ENCODE assay signal across 15 cellular contexts in genomic region chr17:77432034-77432554, GRCh38.
DNase-seq lines count a peak whose midpoint lies in the region; ATAC-seq and TF ChIP-seq lines count a peak whose summit lies in the region.
"Had no signal": no experiment of that assay in that cellular context is flagged by ENCODE, and none has a peak within 500 bp of the region (broad histone marks: within the 10 kb centered on the region; RNA-seq: fewer than 3 reads in every experiment).

No MANE protein-coding gene starts in this region.

- H3K9me3 ChIP-seq in cardiac muscle cell (ENCODE audit: low read depth) (no peaks in the 10 kb centered on the region), heart left ventricle (no peaks in the 10 kb centered on the region), heart right ventricle (no peaks in the 10 kb centered on the region)

- peaks cover 33% of the 10 kb centered on the region for H3K79me2 ChIP-seq in mesendoderm (ENCODE audit: control insufficient read depth, insufficient read depth, low read length)

- H3K18ac ChIP-seq in mesendoderm (ENCODE audit: low read length) = no peak overlapping the region

- WGBS in heart left ventricle, 4 donors = 87 to 96% (median 95%) methylated on average over 13 of the region's 13 CpGs
- no CpG with 5 or more reads among the region's 13 CpGs for WGBS in mesendoderm (ENCODE audit: extremely low coverage, insufficient coverage, low lambda C conversion rate)
- WGBS in heart right ventricle, 2 donors = 95 to 98% methylated on average over 13 of the region's 13 CpGs

- H3K79me1 ChIP-seq in mesendoderm (ENCODE audit: low read length) = peaks cover 52% of the 10 kb centered on the region

- intact Hi-C loops in heart left ventricle (cut with DNase I) = loop anchor here in 7 of 10 donors (2.0 to 5.0 kb wide), 3 partner anchors 40 to 63 kb away; no protein-coding TSS in a partner anchor
- intact Hi-C loops in heart right ventricle (cut with DNase I) = loop anchor here in 4 of 10 donors (5.0 to 10.0 kb wide), 5 partner anchors 40 to 107 kb away; no protein-coding TSS in a partner anchor

- no peak for TF ChIP-seq POLR2A in heart left ventricle (IDR thresholded peaks at IDR 0.05)

- no peak overlapping the region for H2BK15ac ChIP-seq in mesendoderm (replicated peaks; ENCODE audit: low read depth)

- H3K36me3 Mint-ChIP-seq in activated T-cell treated with anti-CD3 and anti-CD28 coated beads, Interleukin-2, amount 50 U/mL, for 72 hours (ENCODE audit: insufficient read depth in 2 of 2) = peaks cover 0 to 2% of the 10 kb centered on the region in 2 donors
- H3K36me3 Mint-ChIP-seq in type B pancreatic cell = no peaks in the 10 kb centered on the region

- peak overlapping the region; percentile 39 for H3K56ac ChIP-seq in mesendoderm (ENCODE audit: low read length)

- H2BK5ac ChIP-seq in mesendoderm (ENCODE audit: low read length) = no peak overlapping the region

- no peak overlapping the region for H3K4me2 ChIP-seq in mesendoderm (ENCODE audit: low read length)

- H3K27me3 Mint-ChIP-seq in activated T-cell treated with anti-CD3 and anti-CD28 coated beads, Interleukin-2, amount 50 U/mL, for 72 hours (ENCODE audit: low read depth) = no peaks in the 10 kb centered on the region
- no peaks in the 10 kb centered on the region for H3K27me3 Mint-ChIP-seq in type B pancreatic cell

- H3K27me3 ChIP-seq in cardiac muscle cell (no peaks in the 10 kb centered on the region), heart left ventricle (no peaks in the 10 kb centered on the region), mesendoderm (ENCODE audit: insufficient read depth, low read length, poor library complexity) (no peaks in the 10 kb centered on the region), heart right ventricle (no peaks in the 10 kb centered on the region)

- H3K9me3 Mint-ChIP-seq in activated T-cell treated with anti-CD3 and anti-CD28 coated beads, Interleukin-2, amount 50 U/mL, for 72 hours = no peaks in the 10 kb centered on the region
- H3K9me3 Mint-ChIP-seq in type B pancreatic cell = no peaks in the 10 kb centered on the region
- H3K9me3 Mint-ChIP-seq: dendritic cell treated with granulocyte-macrophage colony-stimulating factor and Interleukin-4, amounts not matched to agents 40 ng/mL and 50 ng/mL, for 4 days had no signal

- H3K23ac ChIP-seq in mesendoderm (ENCODE audit: low read length) = no peak overlapping the region

- H3K27ac Mint-ChIP-seq in activated T-cell treated with anti-CD3 and anti-CD28 coated beads, Interleukin-2, amount 50 U/mL, for 72 hours = peak overlapping the region; percentile 78
- peak overlapping the region; percentile 26 for H3K27ac Mint-ChIP-seq in type B pancreatic cell
- H3K27ac Mint-ChIP-seq: dendritic cell treated with granulocyte-macrophage colony-stimulating factor and Interleukin-4, amounts not matched to agents 40 ng/mL and 50 ng/mL, for 4 days had no signal

- no peak overlapping the region for H3K4ac ChIP-seq in mesendoderm (ENCODE audit: low read depth, low read length)

- no peak overlapping the region for H4K8ac ChIP-seq in mesendoderm (ENCODE audit: low read depth, low read length)

- H3K4me1 Mint-ChIP-seq in activated T-cell treated with anti-CD3 and anti-CD28 coated beads, Interleukin-2, amount 50 U/mL, for 72 hours (ENCODE audit: low read depth) = peaks cover 100% of the 10 kb centered on the region
- H3K4me1 Mint-ChIP-seq in type B pancreatic cell (ENCODE audit: unreplicated experiment) = peaks cover 62% of the 10 kb centered on the region

- H2BK120ac ChIP-seq in mesendoderm (ENCODE audit: low read depth, low read length) = no peak overlapping the region

- H3K36me3 ChIP-seq in cardiac muscle cell = no peaks in the 10 kb centered on the region
- H3K36me3 ChIP-seq in heart left ventricle = no peaks in the 10 kb centered on the region
- H3K36me3 ChIP-seq in mesendoderm (ENCODE audit: control insufficient read depth, insufficient read depth, low read length) = no peaks in the 10 kb centered on the region
- H3K36me3 ChIP-seq in heart right ventricle = peaks cover 0 to 4% (median 0%) of the 10 kb centered on the region in 9 donors

- TF ChIP-seq CTCF in cardiac muscle cell (IDR thresholded peaks at IDR 0.05; ENCODE audit: low read depth, low read length) (no peak), heart left ventricle (IDR thresholded peaks at IDR 0.05) (no peak), type B pancreatic cell (conservative IDR thresholded peaks at IDR 0.05) (no peak), heart right ventricle (IDR thresholded peaks at IDR 0.05) (no peak)

- peak overlapping the region; percentile 76 for H3K27ac ChIP-seq in cardiac muscle cell
- H3K27ac ChIP-seq in heart left ventricle = peak overlapping the region in 1 of 12 donors; percentile 91
- no peak overlapping the region for H3K27ac ChIP-seq in mesendoderm (ENCODE audit: low read depth, low read length)
- H3K27ac ChIP-seq in heart right ventricle = peak overlapping the region in 1 of 10 donors; percentile 28

- H3K9ac ChIP-seq in mesendoderm (ENCODE audit: low read length) = no peak overlapping the region

- no peak overlapping the region for H2AK5ac ChIP-seq in mesendoderm (ENCODE audit: low read length)

- no peak overlapping the region for H4K5ac ChIP-seq in mesendoderm (ENCODE audit: low read length)

- H3K4me1 ChIP-seq in cardiac muscle cell (ENCODE audit: low read depth) (peaks cover 57% of the 10 kb centered on the region), heart left ventricle (peaks cover 31 to 98% (median 86%) of the 10 kb centered on the region in 12 donors), mesendoderm (ENCODE audit: control insufficient read depth, low read depth, low read length) (peaks cover 23% of the 10 kb centered on the region), heart right ventricle (peaks cover 65 to 98% (median 92%) of the 10 kb centered on the region in 9 donors)

- H3K4me3 ChIP-seq in cardiac muscle cell = no peak overlapping the region
- H3K4me3 ChIP-seq in heart left ventricle = no peak overlapping the region
- no peak overlapping the region for H3K4me3 ChIP-seq in mesendoderm (ENCODE audit: low read length)
- H3K4me3 ChIP-seq in heart right ventricle = no peak overlapping the region

- peak overlapping the region; percentile 74 to 90 for H3K4me3 Mint-ChIP-seq in activated T-cell treated with anti-CD3 and anti-CD28 coated beads, Interleukin-2, amount 50 U/mL, for 72 hours
- H3K4me3 Mint-ChIP-seq in type B pancreatic cell = peak overlapping the region; percentile 45
- H3K4me3 Mint-ChIP-seq: dendritic cell treated with granulocyte-macrophage colony-stimulating factor and Interleukin-4, amounts not matched to agents 40 ng/mL and 50 ng/mL, for 4 days had no signal

- DNase-seq in cardiac muscle cell (ENCODE audit: low read depth in 1 of 2, low spot score in 1 of 2) (no peak), heart left ventricle (no peak), mesendoderm (no peak), type B pancreatic cell (ENCODE audit: extremely low spot score, unreplicated experiment) (no peak), cerebellar nuclear complex (lab: John Stamatoyannopoulos, UW) (no peak), heart right ventricle (no peak)
- no peak for DNase-seq in activated T-cell treated with anti-CD3 and anti-CD28 coated beads, Interleukin-2, amount 50 U/mL, for 72 hours
- DNase-seq: anterior cingulate cortex; NCI-H1417 treated with DMSO at 0.1 percent for 48 hours; NCI-H510A treated with DMSO at 0.1 percent for 48 hours; stimulated activated CD4-positive, alpha-beta T cell treated with anti-CD3 and anti-CD28 coated beads, Interleukin-1b, Interleukin-23, amount 100 ng/mL, for 48 hours; T-helper 9 cell had no signal

- ATAC-seq in heart left ventricle (no peak), GM19023 (IDR thresholded peaks at IDR 0.05; ENCODE audit: unreplicated experiment) (no peak), heart right ventricle (no peak)
- ATAC-seq in activated T-cell treated with anti-CD3 and anti-CD28 coated beads, Interleukin-2, amount 50 U/mL, for 72 hours (replicated peaks in 1 of 2) = no peak
- ATAC-seq: Panc1 had no signal
